1 cellular context compared by ENCODE assay signal in the genomic region with DNA sequence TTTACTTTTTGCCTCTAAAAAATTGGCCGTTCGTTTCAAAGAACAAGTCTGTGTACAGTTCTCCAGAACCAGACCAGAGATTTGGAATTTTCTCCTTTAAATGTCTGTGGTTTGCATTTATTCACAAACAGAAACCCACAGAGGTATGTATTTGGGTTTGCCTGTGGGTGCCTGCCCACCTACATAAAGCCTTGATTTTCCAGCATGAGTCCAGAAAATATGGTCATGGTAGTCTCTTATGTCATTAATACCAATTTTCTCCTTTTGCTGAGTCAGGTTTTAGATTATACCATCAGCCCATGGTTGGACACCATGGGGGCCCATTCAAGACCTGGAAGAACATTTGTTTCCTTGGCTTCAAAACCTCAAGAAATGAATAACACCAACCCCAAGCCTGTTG.
TF ChIP-seq lines count a peak whose summit lies in the region.

No MANE protein-coding gene starts in this region.

TF ChIP-seq in A549, 52 proteins besides CTCF, POLR2A, EP300 and RAD21:
- TF ChIP-seq MAFK (IDR thresholded peaks at IDR 0.05; ENCODE audit: partially characterized antibody), result peak; percentile 42
